In the genomic region with DNA sequence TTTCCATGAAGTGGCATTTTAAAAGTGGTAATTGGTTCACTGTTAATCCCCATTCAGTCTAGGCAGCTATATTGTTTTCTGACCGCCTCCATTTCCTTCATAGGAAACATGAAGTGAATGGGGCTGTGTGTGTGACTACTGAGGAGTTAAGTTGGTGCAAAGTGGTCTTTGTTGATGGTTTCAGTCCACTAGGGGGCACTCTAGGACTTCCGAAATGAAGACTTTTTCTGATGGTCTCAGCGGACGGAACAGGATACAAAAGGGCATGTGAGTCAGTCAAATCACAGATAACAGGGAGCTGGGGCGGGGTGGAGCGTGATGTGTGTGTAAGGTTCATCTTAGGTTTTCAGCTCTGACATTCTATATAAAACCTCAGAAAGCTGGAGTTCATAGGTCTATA, we compare ENCODE assay signal across 8 cellular contexts.
DNase-seq lines count a peak whose midpoint lies in the region; ATAC-seq and TF ChIP-seq lines count a peak whose summit lies in the region.

No MANE protein-coding gene starts in this region.

- no peaks in the 10 kb centered on the region for H3K9me3 Mint-ChIP-seq in activated naive CD4-positive, alpha-beta T cell treated with anti-CD3 and anti-CD28 coated beads for 36 hours

- H4K20me1 ChIP-seq in Karpas-422 (ENCODE audit: insufficient read depth, low read depth, low read length) (no peaks in the 10 kb centered on the region), SK-N-SH (ENCODE audit: insufficient read depth) (no peaks in the 10 kb centered on the region)

- H3K27me3 Mint-ChIP-seq in activated naive CD4-positive, alpha-beta T cell treated with anti-CD3 and anti-CD28 coated beads for 36 hours (ENCODE audit: low read depth): no peaks in the 10 kb centered on the region

- TF ChIP-seq CTCF in SK-N-SH (IDR thresholded peaks at IDR 0.05) (peak; percentile 76), right atrium auricular region (IDR thresholded peaks at IDR 0.05) (peak in 1 of 2 donors; percentile 60), spleen (IDR thresholded peaks at IDR 0.05 in 8 of 11, conservative IDR thresholded peaks at IDR 0.05 in 3 of 11) (peak in 10 of 11 experiments; percentile 37 to 68 (median 51))

- H3K36me3 Mint-ChIP-seq in activated naive CD4-positive, alpha-beta T cell treated with anti-CD3 and anti-CD28 coated beads for 36 hours (ENCODE audit: low read depth): no peaks in the 10 kb centered on the region

- H3K27ac Mint-ChIP-seq in activated naive CD4-positive, alpha-beta T cell treated with anti-CD3 and anti-CD28 coated beads for 36 hours: peak overlapping the region; percentile 87

- H2AFZ ChIP-seq in Karpas-422 (ENCODE audit: low read length) (no peak overlapping the region), SK-N-SH (ENCODE audit: low read depth) (no peak overlapping the region)

- peak; percentile 29 for TF ChIP-seq RAD21 in SK-N-SH (IDR thresholded peaks at IDR 0.05; ENCODE audit: low read length)

- peak; percentile 47 to 63 for DNase-seq in NCI-H524 (lab: John Stamatoyannopoulos, UW)
- DNase-seq in NCI-H524 treated with DMSO at 0.1 percent for 48 hours (lab: John Stamatoyannopoulos, UW): no peak
- DNase-seq in Karpas-422: peak; percentile 97
- peak; percentile 4 for DNase-seq in SK-N-SH
- peak; percentile 88 for DNase-seq in activated naive CD4-positive, alpha-beta T cell treated with anti-CD3 and anti-CD28 coated beads for 36 hours
- DNase-seq in right atrium auricular region (ENCODE audit: low spot score): peak; percentile 64
- DNase-seq in spleen: no peak

- intact Hi-C loops in activated naive CD4-positive, alpha-beta T cell treated with anti-CD3 and anti-CD28 coated beads for 36 hours (cut with micrococcal nuclease): loop anchor here (1.0 to 10.0 kb wide), 6 partner anchors 19 to 941 kb away; no protein-coding TSS in a partner anchor
- intact Hi-C loops in spleen (cut with DNase I; ENCODE audit: low total_unique reads): no loop called here

- H3K36me3 ChIP-seq in Karpas-422 (ENCODE audit: insufficient read depth, low read length) (no peaks in the 10 kb centered on the region), SK-N-SH (replicated peaks in 1 of 2; ENCODE audit: control insufficient read depth in 1 of 2, insufficient read depth in 2 of 2, low read length in 1 of 2) (no peaks in the 10 kb centered on the region), right atrium auricular region (no peaks in the 10 kb centered on the region), spleen (no peaks in the 10 kb centered on the region)

- H3K4me3 Mint-ChIP-seq in activated naive CD4-positive, alpha-beta T cell treated with anti-CD3 and anti-CD28 coated beads for 36 hours: peak overlapping the region; percentile 68

- 0% methylated on average over 6 of the region's 6 CpGs for WGBS in SK-N-SH (ENCODE audit: low lambda C conversion rate)
- WGBS in spleen, 5 donors: 4 to 16% (median 6%) methylated on average over 6 of the region's 6 CpGs

- CTCF ChIA-PET in SK-N-SH (lab: Yijun Ruan, JAX): interaction anchor here (0.6 to 0.9 kb wide), 6 partner anchors 9 to 85 kb away, joined by 3 to 6 read pairs (median 4); no protein-coding TSS in a partner anchor
- CTCF ChIA-PET in activated naive CD4-positive, alpha-beta T cell treated with anti-CD3 and anti-CD28 coated beads for 36 hours (lab: Charles Lee): interaction anchor here (0.5 to 3.4 kb wide), 37 partner anchors 8 to 1014 kb away, joined by 3 to 22 read pairs (median 5); no protein-coding TSS in a partner anchor

- TF ChIP-seq EP300 in SK-N-SH (IDR thresholded peaks at IDR 0.05; ENCODE audit: borderline replicate concordance in 1 of 2, low read depth in 1 of 2, low read length in 1 of 2): no peak

- no peaks in the 10 kb centered on the region for H3K27me3 ChIP-seq in Karpas-422 (ENCODE audit: low read length)
- no peaks in the 10 kb centered on the region for H3K27me3 ChIP-seq in SK-N-SH (ENCODE audit: insufficient read depth)
- H3K27me3 ChIP-seq in right atrium auricular region: no peaks in the 10 kb centered on the region
- no peaks in the 10 kb centered on the region for H3K27me3 ChIP-seq in spleen (replicated peaks in 1 of 7)

- H3K4me2 ChIP-seq in Karpas-422 (ENCODE audit: low read depth, low read length, poor library complexity, severe bottlenecking) (no peak overlapping the region), SK-N-SH (no peak overlapping the region)

- H3K9ac ChIP-seq in Karpas-422 (ENCODE audit: low read length): no peak overlapping the region
- H3K9ac ChIP-seq in SK-N-SH: no peak overlapping the region

- ATAC-seq in GM19023 (IDR thresholded peaks at IDR 0.05; ENCODE audit: unreplicated experiment): no peak

- no peak for TF ChIP-seq POLR2A in spleen (IDR thresholded peaks at IDR 0.05)

- peaks cover 3% of the 10 kb centered on the region for H3F3A ChIP-seq in SK-N-SH (replicated peaks; ENCODE audit: insufficient read depth)

- no peak overlapping the region for H3K4me3 ChIP-seq in Karpas-422 (ENCODE audit: low read length)
- H3K4me3 ChIP-seq in SK-N-SH (ENCODE audit: low read depth in 2 of 2, low read length in 1 of 2): peak overlapping the region in 1 of 2 experiments; percentile 19; a peak in 1 of 4 replicates
- H3K4me3 ChIP-seq in right atrium auricular region: no peak overlapping the region
- H3K4me3 ChIP-seq in spleen: no peak overlapping the region

- H3K4me1 ChIP-seq in Karpas-422 (ENCODE audit: low read length) (no peaks in the 10 kb centered on the region), SK-N-SH (ENCODE audit: control insufficient read depth in 1 of 2, insufficient read depth in 2 of 2, low read depth in 1 of 2, low read length in 1 of 2) (no peaks in the 10 kb centered on the region), right atrium auricular region (no peaks in the 10 kb centered on the region), spleen (peaks cover 0 to 20% (median 8%) of the 10 kb centered on the region in 6 donors)

- POLR2A ChIA-PET in SK-N-SH (lab: Yijun Ruan, JAX): no interaction called here

- H3K9me2 ChIP-seq in Karpas-422 (replicated peaks; ENCODE audit: insufficient read depth, low read length) (no peaks in the 10 kb centered on the region), SK-N-SH (no peaks in the 10 kb centered on the region)

- peaks cover 49% of the 10 kb centered on the region for H3K4me1 Mint-ChIP-seq in activated naive CD4-positive, alpha-beta T cell treated with anti-CD3 and anti-CD28 coated beads for 36 hours (ENCODE audit: low read depth)

- H3K27ac ChIP-seq in Karpas-422 (ENCODE audit: low read length): no peak overlapping the region
- no peak overlapping the region for H3K27ac ChIP-seq in SK-N-SH (ENCODE audit: low read depth in 2 of 2, low read length in 1 of 2)
- H3K27ac ChIP-seq in right atrium auricular region: no peak overlapping the region
- no peak overlapping the region for H3K27ac ChIP-seq in spleen

- H3K9me3 ChIP-seq in Karpas-422 (ENCODE audit: low read length) (no peaks in the 10 kb centered on the region), SK-N-SH (no peaks in the 10 kb centered on the region), right atrium auricular region (no peaks in the 10 kb centered on the region), spleen (no peaks in the 10 kb centered on the region)

- H3K79me2 ChIP-seq in Karpas-422 (ENCODE audit: low read length) (no peaks in the 10 kb centered on the region), SK-N-SH (ENCODE audit: insufficient read depth) (no peaks in the 10 kb centered on the region)

TF ChIP-seq in SK-N-SH, 30 proteins besides CTCF, POLR2A, EP300 and RAD21:
- TF ChIP-seq EZH2phosphoT487 (IDR thresholded peaks at IDR 0.05; ENCODE audit: borderline replicate concordance, low read depth) (no peak), SIN3A (IDR thresholded peaks at IDR 0.05; ENCODE audit: borderline replicate concordance, low read depth, low read length) (no peak), TAF1 (IDR thresholded peaks at IDR 0.05; ENCODE audit: borderline replicate concordance, low read depth, low read length) (no peak)

Comparison
In these comparisons a context has a peak if more than half of its experiments do, and no peak if none do; other contexts are left out.
1. DNase-seq: peak in NCI-H524 (2 of 2), Karpas-422 (single experiment), SK-N-SH (single experiment), activated naive CD4-positive, alpha-beta T cell treated with anti-CD3 and anti-CD28 coated beads for 36 hours (single experiment) and right atrium auricular region (single experiment); none in NCI-H524 treated with DMSO at 0.1 percent for 48 hours (single experiment) and spleen (single experiment).